In the genomic region with DNA sequence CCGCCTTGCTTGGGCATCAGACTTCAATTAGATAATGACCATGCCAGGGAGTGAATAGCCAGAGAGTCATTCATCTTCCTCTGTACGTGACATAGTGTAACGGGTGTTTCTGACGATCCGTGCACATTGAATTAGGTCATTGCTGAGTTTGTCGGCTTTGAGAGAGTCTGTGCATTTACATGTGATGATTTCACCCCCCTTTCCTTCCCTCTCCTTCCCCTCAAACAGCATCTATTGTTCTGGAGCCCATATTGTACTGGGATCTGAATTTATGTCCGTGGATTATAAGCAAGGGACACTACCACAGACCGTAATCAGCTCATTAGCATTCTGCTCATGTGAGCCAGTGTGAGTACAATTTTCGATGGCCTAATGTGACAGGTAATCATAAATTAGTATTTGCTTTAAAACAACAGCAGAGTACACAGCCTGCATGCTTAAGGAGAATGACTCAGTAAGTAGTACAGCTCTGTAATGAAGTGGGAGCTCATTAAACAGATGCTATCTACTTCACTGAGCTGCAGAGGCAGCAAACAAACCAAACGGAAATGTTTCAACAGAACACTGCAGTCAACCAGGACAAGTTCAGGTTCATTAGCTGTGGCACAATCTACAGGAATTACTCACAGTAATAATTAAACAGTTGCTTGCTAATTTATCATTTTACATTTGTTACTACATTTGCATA, we compare ENCODE assay signal across 8 cellular contexts.
DNase-seq lines count a peak whose midpoint lies in the region; ATAC-seq and TF ChIP-seq lines count a peak whose summit lies in the region.

No MANE protein-coding gene starts in this region.

- TF ChIP-seq CTCF in BJ (IDR thresholded peaks at IDR 0.05; ENCODE audit: insufficient read depth, low read depth, low read length) (no peak), cardiac muscle cell (IDR thresholded peaks at IDR 0.05; ENCODE audit: low read depth, low read length) (no peak)

- CTCF ChIA-PET in BJ (lab: Yijun Ruan, JAX), result no interaction called here

- H3K9me3 ChIP-seq in cardiac muscle cell (ENCODE audit: low read depth) (no peaks in the 10 kb centered on the region), aorta (ENCODE audit: control insufficient read depth, low read length) (no peaks in the 10 kb centered on the region)

- WGBS in aorta, 2 donors, result 81 to 87% methylated on average over 10 of the region's 10 CpGs

- H3K4me1 ChIP-seq in cardiac muscle cell (ENCODE audit: low read depth), result peaks cover 70% of the 10 kb centered on the region
- peaks cover 0 to 1% of the 10 kb centered on the region in 2 donors for H3K4me1 ChIP-seq in aorta (ENCODE audit: control insufficient read depth in 1 of 2, insufficient read depth in 2 of 2, low read length in 2 of 2)

- POLR2A ChIA-PET in BJ (lab: Charles Lee), result no interaction called here

- H3K27ac ChIP-seq in cardiac muscle cell, result peak overlapping the region; percentile 78
- no peak overlapping the region for H3K27ac ChIP-seq in aorta (ENCODE audit: low read depth in 1 of 2, low read length in 2 of 2)

- H3K27me3 ChIP-seq in BJ (ENCODE audit: control insufficient read depth, insufficient read depth, low read length), result no peaks in the 10 kb centered on the region
- H3K27me3 ChIP-seq in cardiac muscle cell, result no peaks in the 10 kb centered on the region
- H3K27me3 ChIP-seq in aorta (ENCODE audit: control insufficient read depth in 1 of 2, insufficient read depth in 2 of 2, low read length in 1 of 2), result no peaks in the 10 kb centered on the region

- H3K4me3 ChIP-seq in BJ (ENCODE audit: low read depth, low read length) (no peak overlapping the region), cardiac muscle cell (no peak overlapping the region), aorta (ENCODE audit: low read length in 2 of 2) (no peak overlapping the region)

- H3K36me3 ChIP-seq in BJ (ENCODE audit: control insufficient read depth, insufficient read depth, low read length) (no peaks in the 10 kb centered on the region), cardiac muscle cell (no peaks in the 10 kb centered on the region), aorta (ENCODE audit: control insufficient read depth in 1 of 2, insufficient read depth in 2 of 2, low read length in 1 of 2) (no peaks in the 10 kb centered on the region)

- ATAC-seq in aorta (ENCODE audit: low FRiP score) (no peak), HG03135 (IDR thresholded peaks at IDR 0.05; ENCODE audit: unreplicated experiment) (no peak), GM18873 (IDR thresholded peaks at IDR 0.05; ENCODE audit: low FRiP score, unreplicated experiment) (no peak)

- DNase-seq in BJ (ENCODE audit: low read depth) (peak; percentile 47), HS-5 (ENCODE audit: low read depth) (peak; percentile 38), RKO (ENCODE audit: low spot score) (peak; percentile 4), cardiac muscle cell (ENCODE audit: low read depth in 1 of 2, low spot score in 1 of 2) (peak; percentile 58 to 64), aorta (no peak)
- DNase-seq in stimulated activated CD4-positive, alpha-beta T cell treated with anti-CD3 and anti-CD28 coated beads, Interleukin-2, amount 100 ng/mL, for 24 hours, result no peak

- intact Hi-C loops in aorta (cut with DNase I), result no loop called here

Comparison
In these comparisons a context has a peak if more than half of its experiments do, and no peak if none do; other contexts are left out.
1. DNase-seq: peak in BJ (single experiment), HS-5 (single experiment), RKO (single experiment) and cardiac muscle cell (2 of 2); none in aorta (0 of 2) and stimulated activated CD4-positive, alpha-beta T cell treated with anti-CD3 and anti-CD28 coated beads, Interleukin-2, amount 100 ng/mL, for 24 hours (0 of 2).